ENCODE assay signal across 1 cellular context in the genomic region with DNA sequence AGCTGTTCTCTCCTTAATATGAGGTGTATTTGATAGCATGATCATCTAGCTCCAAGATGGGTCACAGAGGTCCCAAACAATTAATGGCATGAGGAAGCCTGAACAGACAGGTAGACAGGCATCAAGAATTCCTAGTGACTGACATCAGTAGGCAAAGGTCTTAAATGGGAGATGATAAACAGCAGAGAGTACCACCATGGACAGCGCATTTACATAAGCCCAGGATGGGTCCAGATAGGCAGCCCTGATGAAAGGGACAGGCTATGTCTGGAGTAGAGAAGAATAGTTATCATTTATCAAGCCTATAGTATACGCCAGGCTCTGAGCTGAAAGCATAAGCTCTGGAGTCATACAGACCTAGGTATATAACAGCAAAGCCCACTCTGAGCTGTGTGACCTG.
TF ChIP-seq lines count a peak whose summit lies in the region.

No MANE protein-coding gene starts in this region.

TF ChIP-seq in SK-N-SH, 30 proteins besides CTCF, POLR2A, EP300 and RAD21:
- TF ChIP-seq, protein P1, sequence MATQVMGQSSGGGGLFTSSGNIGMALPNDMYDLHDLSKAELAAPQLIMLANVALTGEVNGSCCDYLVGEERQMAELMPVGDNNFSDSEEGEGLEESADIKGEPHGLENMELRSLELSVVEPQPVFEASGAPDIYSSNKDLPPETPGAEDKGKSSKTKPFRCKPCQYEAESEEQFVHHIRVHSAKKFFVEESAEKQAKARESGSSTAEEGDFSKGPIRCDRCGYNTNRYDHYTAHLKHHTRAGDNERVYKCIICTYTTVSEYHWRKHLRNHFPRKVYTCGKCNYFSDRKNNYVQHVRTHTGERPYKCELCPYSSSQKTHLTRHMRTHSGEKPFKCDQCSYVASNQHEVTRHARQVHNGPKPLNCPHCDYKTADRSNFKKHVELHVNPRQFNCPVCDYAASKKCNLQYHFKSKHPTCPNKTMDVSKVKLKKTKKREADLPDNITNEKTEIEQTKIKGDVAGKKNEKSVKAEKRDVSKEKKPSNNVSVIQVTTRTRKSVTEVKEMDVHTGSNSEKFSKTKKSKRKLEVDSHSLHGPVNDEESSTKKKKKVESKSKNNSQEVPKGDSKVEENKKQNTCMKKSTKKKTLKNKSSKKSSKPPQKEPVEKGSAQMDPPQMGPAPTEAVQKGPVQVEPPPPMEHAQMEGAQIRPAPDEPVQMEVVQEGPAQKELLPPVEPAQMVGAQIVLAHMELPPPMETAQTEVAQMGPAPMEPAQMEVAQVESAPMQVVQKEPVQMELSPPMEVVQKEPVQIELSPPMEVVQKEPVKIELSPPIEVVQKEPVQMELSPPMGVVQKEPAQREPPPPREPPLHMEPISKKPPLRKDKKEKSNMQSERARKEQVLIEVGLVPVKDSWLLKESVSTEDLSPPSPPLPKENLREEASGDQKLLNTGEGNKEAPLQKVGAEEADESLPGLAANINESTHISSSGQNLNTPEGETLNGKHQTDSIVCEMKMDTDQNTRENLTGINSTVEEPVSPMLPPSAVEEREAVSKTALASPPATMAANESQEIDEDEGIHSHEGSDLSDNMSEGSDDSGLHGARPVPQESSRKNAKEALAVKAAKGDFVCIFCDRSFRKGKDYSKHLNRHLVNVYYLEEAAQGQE (IDR thresholded peaks at IDR 0.05; ENCODE audit: low read depth, low read length), result peak; percentile 95
- TF ChIP-seq MXI1 (IDR thresholded peaks at IDR 0.05; ENCODE audit: low read depth, low read length) (no peak), RXRA (IDR thresholded peaks at IDR 0.05; ENCODE audit: borderline replicate concordance, low read depth) (no peak), CHD2 (IDR thresholded peaks at IDR 0.05; ENCODE audit: low read length, partially characterized antibody) (no peak)
TF ChIP-seq in SK-N-SH: peak in this region for 1.
